ENCODE assay signal across 11 cellular contexts in genomic region chr4:8332891-8333331, GRCh38.
"Had no signal": no experiment of that assay in that cellular context is flagged by ENCODE, and none has a peak within 500 bp of the region (broad histone marks: within the 10 kb centered on the region; RNA-seq: fewer than 3 reads in every experiment).

No MANE protein-coding gene starts in this region.

- H3K4me3 ChIP-seq: dorsolateral prefrontal cortex, neural progenitor cell, pancreas, skin epidermis, tibial nerve had no signal

- FAIRE-seq: pancreas had no signal

- H3K36me3 ChIP-seq: neural progenitor cell, pancreas, tibial nerve had no signal

- DNase-seq: foreskin melanocyte, left ventricle myocardium superior, midbrain, retina, SIG-M5, T-helper 2 cell had no signal

- ATAC-seq: left ventricle myocardium superior, pancreas had no signal

- H3K27me3 ChIP-seq: dorsolateral prefrontal cortex, neural progenitor cell, pancreas, tibial nerve had no signal

- H2AFZ ChIP-seq: neural progenitor cell had no signal

- H3K4me2 ChIP-seq: neural progenitor cell had no signal

- H3K9ac ChIP-seq: neural progenitor cell had no signal

- H3K9me3 ChIP-seq: pancreas had no signal

- H3K4me1 ChIP-seq: neural progenitor cell, pancreas, tibial nerve had no signal

- H3K27ac ChIP-seq: dorsolateral prefrontal cortex, neural progenitor cell, pancreas, skin epidermis, tibial nerve had no signal
